18 cellular contexts compared by ENCODE assay signal in genomic region chr10:103787251-103787816, GRCh38.
"Had no signal": no experiment of that assay in that cellular context is flagged by ENCODE, and none has a peak within 500 bp of the region (broad histone marks: within the 10 kb centered on the region; RNA-seq: fewer than 3 reads in every experiment).

No MANE protein-coding gene starts in this region.

- H3K9me3 Mint-ChIP-seq: activated naive CD4-positive, alpha-beta T cell treated with anti-CD3 and anti-CD28 coated beads, Interleukin-2, amount 50 U/mL, for 72 hours; activated T-helper 17 cell treated with anti-CD3 and anti-CD28 coated beads, Interleukin-2, amount 50 U/mL, for 72 hours; neural progenitor cell; stimulated activated naive B cell treated with anti-CD40 and anti-IgM and Interleukin-4, amounts not matched to agents 10 μg/mL and 1 μg/mL and 100 μg/mL, for 72 hours; WTC11 had no signal

- DNase-seq: activated T-cell treated with anti-CD3 and anti-CD28 coated beads, Interleukin-2, amount 50 U/mL, for 1 hour; brain microvascular endothelial cell; central memory CD4-positive, alpha-beta T cell; foreskin fibroblast; naive thymus-derived CD4-positive, alpha-beta T cell; stimulated activated CD4-positive, alpha-beta T cell treated with anti-CD3 and anti-CD28 coated beads, Interleukin-2, amount 100 ng/mL, for 48 hours; stimulated activated CD8-positive, alpha-beta memory T cell treated with anti-CD3 and anti-CD28 coated beads, Interleukin-4, amount 100 ng/mL, for 48 hours; stimulated activated naive B cell treated with anti-CD40 and anti-IgM and Interleukin-4, amounts not matched to agents 10 μg/mL and 1 μg/mL and 100 μg/mL, for 72 hours; T-helper 9 cell; trophoblast cell had no signal

- H3K4me3 ChIP-seq: ascending aorta, left lung, lung, neural progenitor cell, vagina had no signal

- H3K27me3 ChIP-seq: ascending aorta, brain microvascular endothelial cell, left lung, neural progenitor cell, vagina had no signal

- H3K9me3 ChIP-seq: ascending aorta, left lung, vagina had no signal

- H3K36me3 ChIP-seq: ascending aorta, brain microvascular endothelial cell, left lung, neural progenitor cell, vagina had no signal

- H3K4me1 Mint-ChIP-seq: activated T-helper 17 cell treated with anti-CD3 and anti-CD28 coated beads, Interleukin-2, amount 50 U/mL, for 72 hours; stimulated activated naive B cell treated with anti-CD40 and anti-IgM and Interleukin-4, amounts not matched to agents 10 μg/mL and 1 μg/mL and 100 μg/mL, for 72 hours had no signal

- H3K36me3 Mint-ChIP-seq: activated naive CD4-positive, alpha-beta T cell treated with anti-CD3 and anti-CD28 coated beads, Interleukin-2, amount 50 U/mL, for 72 hours; naive thymus-derived CD4-positive, alpha-beta T cell; stimulated activated naive B cell treated with anti-CD40 and anti-IgM and Interleukin-4, amounts not matched to agents 10 μg/mL and 1 μg/mL and 100 μg/mL, for 72 hours; WTC11 had no signal

- H2AFZ ChIP-seq: neural progenitor cell had no signal

- H3K9ac ChIP-seq: neural progenitor cell had no signal

- H3K27ac ChIP-seq: ascending aorta, brain microvascular endothelial cell, left lung, neural progenitor cell, vagina had no signal

- H3K4me3 Mint-ChIP-seq: activated T-helper 17 cell treated with anti-CD3 and anti-CD28 coated beads, Interleukin-2, amount 50 U/mL, for 72 hours; naive thymus-derived CD4-positive, alpha-beta T cell; neural progenitor cell; stimulated activated naive B cell treated with anti-CD40 and anti-IgM and Interleukin-4, amounts not matched to agents 10 μg/mL and 1 μg/mL and 100 μg/mL, for 72 hours; WTC11 had no signal

- H3K4me2 ChIP-seq: neural progenitor cell had no signal

- H3K27ac Mint-ChIP-seq: activated T-helper 17 cell treated with anti-CD3 and anti-CD28 coated beads, Interleukin-2, amount 50 U/mL, for 72 hours; naive thymus-derived CD4-positive, alpha-beta T cell; neural progenitor cell; stimulated activated naive B cell treated with anti-CD40 and anti-IgM and Interleukin-4, amounts not matched to agents 10 μg/mL and 1 μg/mL and 100 μg/mL, for 72 hours; WTC11 had no signal
